ENCODE assay signal across 15 cellular contexts in genomic region chr5:133753856-133754255, GRCh38.
A peak's percentile ranks its signal among the peaks of the same experiment; 100 is the strongest.
DNase-seq lines count a peak whose midpoint lies in the region; ATAC-seq and TF ChIP-seq lines count a peak whose summit lies in the region.
"Had no signal": no experiment of that assay in that cellular context is flagged by ENCODE, and none has a peak within 500 bp of the region (broad histone marks: within the 10 kb centered on the region; RNA-seq: fewer than 3 reads in every experiment).

No MANE protein-coding gene starts in this region.

- H2AFZ ChIP-seq in mammary epithelial cell (ENCODE audit: low read depth, low read length), result peak overlapping the region; percentile 26

- CTCF ChIA-PET in A673 (lab: Charles Lee), result no interaction called here
- CTCF ChIA-PET in mammary epithelial cell (lab: Charles Lee; ENCODE audit: low non-redundant PET), result interaction anchor here (0.6 kb wide), 1 partner anchor 264 kb away, joined by 3 read pairs; no protein-coding TSS in a partner anchor

- H3K9me3 ChIP-seq in A673 (ENCODE audit: low read depth, low read length, poor library complexity, severe bottlenecking) (no peaks in the 10 kb centered on the region), mammary epithelial cell (replicated peaks; ENCODE audit: insufficient read depth, low read length) (no peaks in the 10 kb centered on the region)
- H3K9me3 ChIP-seq: A549, heart right ventricle, right atrium auricular region had no signal

- DNase-seq in A673 (ENCODE audit: low spot score), result peak; percentile 6
- peak; percentile 61 for DNase-seq in LNCaP clone FGC (ENCODE audit: low read depth)
- DNase-seq in mammary epithelial cell, result peak; percentile 80
- peak; percentile 22 for DNase-seq in islet precursor cell
- no peak for DNase-seq in mesendoderm
- DNase-seq in COLO668 (lab: John Stamatoyannopoulos, UW; ENCODE audit: unreplicated experiment), result no peak
- DNase-seq: effector memory CD8-positive, alpha-beta T cell; heart right ventricle; NCI-H1417 treated with DMSO at 0.1 percent for 48 hours; NCI-H2107; Right ventricle myocardium superior had no signal

- no peak overlapping the region for H3K4ac ChIP-seq in mesendoderm (ENCODE audit: low read depth, low read length)

- dilution Hi-C loops in mammary epithelial cell (cut with HindIII; ENCODE audit: low sequenced_read_pairs), result no loop called here

- H4K20me1 ChIP-seq in mammary epithelial cell (ENCODE audit: insufficient read depth, low read length), result no peaks in the 10 kb centered on the region

- H3K4me2 ChIP-seq in mammary epithelial cell (ENCODE audit: insufficient read depth, low read depth, low read length), result peak overlapping the region; percentile 44
- no peak overlapping the region for H3K4me2 ChIP-seq in mesendoderm (ENCODE audit: low read length)
- H3K4me2 ChIP-seq: A549 had no signal

- H4K8ac ChIP-seq in mesendoderm (ENCODE audit: low read depth, low read length), result no peak overlapping the region

- H2BK5ac ChIP-seq in mesendoderm (ENCODE audit: low read length), result no peak overlapping the region

- H3K27ac ChIP-seq in A673 (ENCODE audit: low read depth, low read length, poor library complexity, severe bottlenecking) (no peak overlapping the region), mammary epithelial cell (ENCODE audit: insufficient read depth, low read depth, low read length) (no peak overlapping the region), mesendoderm (ENCODE audit: low read depth, low read length) (no peak overlapping the region)
- H3K27ac ChIP-seq: A549, heart right ventricle, right atrium auricular region had no signal

- H3K9ac ChIP-seq in mammary epithelial cell (ENCODE audit: insufficient read depth, low read length) (no peak overlapping the region), mesendoderm (ENCODE audit: low read length) (no peak overlapping the region)

- TF ChIP-seq CTCF in A673 (conservative IDR thresholded peaks at IDR 0.05; ENCODE audit: low read depth, low read length) (no peak), LNCaP clone FGC (IDR thresholded peaks at IDR 0.05; ENCODE audit: control insufficient read depth, extremely low read depth, insufficient read depth) (no peak), mammary epithelial cell (conservative IDR thresholded peaks at IDR 0.05 in 1 of 2, IDR thresholded peaks at IDR 0.05 in 1 of 2; ENCODE audit: extremely low read depth in 1 of 2, insufficient read depth in 1 of 2, low read depth in 1 of 2, low read length in 2 of 2) (no peak)

- no peaks in the 10 kb centered on the region for H3K36me3 ChIP-seq in A673 (ENCODE audit: insufficient read depth, low read length, poor library complexity, severe bottlenecking)
- no peaks in the 10 kb centered on the region for H3K36me3 ChIP-seq in mammary epithelial cell (ENCODE audit: insufficient read depth, low read length)
- no peaks in the 10 kb centered on the region for H3K36me3 ChIP-seq in mesendoderm (ENCODE audit: control insufficient read depth, insufficient read depth, low read length)
- H3K36me3 ChIP-seq: heart right ventricle, right atrium auricular region had no signal

- no peak overlapping the region for H3K56ac ChIP-seq in mesendoderm (ENCODE audit: low read length)

- ATAC-seq in HG02870 (IDR thresholded peaks at IDR 0.05; ENCODE audit: unreplicated experiment), result no peak
- ATAC-seq in GM21447 (IDR thresholded peaks at IDR 0.05; ENCODE audit: unreplicated experiment), result no peak
- ATAC-seq: effector memory CD8-positive, alpha-beta T cell had no signal

- H3K4me1 ChIP-seq in A673 (ENCODE audit: insufficient read depth, low read length, poor library complexity, severe bottlenecking), result no peaks in the 10 kb centered on the region
- H3K4me1 ChIP-seq in mammary epithelial cell (ENCODE audit: insufficient read depth, low read length), result peaks cover 6% of the 10 kb centered on the region
- H3K4me1 ChIP-seq in mesendoderm (ENCODE audit: control insufficient read depth, low read depth, low read length), result no peaks in the 10 kb centered on the region
- H3K4me1 ChIP-seq: A549, heart right ventricle, right atrium auricular region had no signal

- no peak overlapping the region for H2BK15ac ChIP-seq in mesendoderm (replicated peaks; ENCODE audit: low read depth)

- intact Hi-C loops in A673 (cut with micrococcal nuclease; ENCODE audit: unreplicated experiment), result loop anchor here (10.0 kb wide), 1 partner anchor 191 kb away; no protein-coding TSS in a partner anchor
- intact Hi-C loops in mammary epithelial cell (cut with micrococcal nuclease), result loop anchor here (1.0 kb wide), 1 partner anchor 119 kb away; no protein-coding TSS in a partner anchor

- H3K23ac ChIP-seq in mesendoderm (ENCODE audit: low read length), result no peak overlapping the region

- no peaks in the 10 kb centered on the region for H3K27me3 ChIP-seq in A673 (replicated peaks; ENCODE audit: insufficient read depth, low read depth, low read length, poor library complexity)
- no peaks in the 10 kb centered on the region for H3K27me3 ChIP-seq in mammary epithelial cell (ENCODE audit: insufficient read depth, low read length)
- H3K27me3 ChIP-seq in mesendoderm (ENCODE audit: insufficient read depth, low read length, poor library complexity), result no peaks in the 10 kb centered on the region
- H3K27me3 ChIP-seq: right atrium auricular region had no signal

- H3K18ac ChIP-seq in mesendoderm (ENCODE audit: low read length), result no peak overlapping the region

- BruUV-seq in A673 (replicated peaks; lab: Mats Ljungman, UMichigan) (no TSS peak), mammary epithelial cell (replicated peaks; lab: Mats Ljungman, UMichigan) (no TSS peak)

- no peak overlapping the region for H2BK120ac ChIP-seq in mesendoderm (ENCODE audit: low read depth, low read length)

- H2AK5ac ChIP-seq in mesendoderm (ENCODE audit: low read length), result no peak overlapping the region

- 38% methylated on average over 3 of the region's 3 CpGs for WGBS in mammary epithelial cell (ENCODE audit: low coverage, missing lambda C conversion rate)
- WGBS in mesendoderm (ENCODE audit: extremely low coverage, insufficient coverage, low lambda C conversion rate), result no CpG with 5 or more reads among the region's 3 CpGs

- H3K79me1 ChIP-seq in mesendoderm (ENCODE audit: low read length), result no peaks in the 10 kb centered on the region

- H3K79me2 ChIP-seq in mammary epithelial cell (ENCODE audit: insufficient read depth, low read length) (no peaks in the 10 kb centered on the region), mesendoderm (ENCODE audit: control insufficient read depth, insufficient read depth, low read length) (no peaks in the 10 kb centered on the region)

- no peak overlapping the region for H4K5ac ChIP-seq in mesendoderm (ENCODE audit: low read length)

- POLR2A ChIA-PET in A673 (lab: Charles Lee; ENCODE audit: low non-redundant PET), result no interaction called here

- H3K4me3 ChIP-seq in A673 (ENCODE audit: low read depth, low read length, poor library complexity, severe bottlenecking), result no peak overlapping the region
- H3K4me3 ChIP-seq in LNCaP clone FGC (ENCODE audit: low read depth, low read length), result no peak overlapping the region
- no peak overlapping the region for H3K4me3 ChIP-seq in mammary epithelial cell (replicated peaks in 1 of 3; ENCODE audit: insufficient read depth in 1 of 3, low read depth in 2 of 3, low read length in 3 of 3)
- H3K4me3 ChIP-seq in mesendoderm (ENCODE audit: low read length), result no peak overlapping the region
- H3K4me3 ChIP-seq: A549, heart right ventricle, right atrium auricular region had no signal

- in situ Hi-C loops in mammary epithelial cell (cut with MboI; ENCODE audit: low sequenced_read_pairs in 2 of 2), result no loop called here

Comparison
In these comparisons a context has a peak if more than half of its experiments do, and no peak if none do; other contexts are left out.
1. DNase-seq: peak in A673 (single experiment), LNCaP clone FGC (single experiment), mammary epithelial cell (single experiment) and islet precursor cell (single experiment); none in mesendoderm (single experiment) and COLO668 (single experiment).